10 cellular contexts compared by ENCODE assay signal in genomic region chr10:3720228-3721019, GRCh38.
A peak's percentile ranks its signal among the peaks of the same experiment; 100 is the strongest.
DNase-seq lines count a peak whose midpoint lies in the region; ATAC-seq and TF ChIP-seq lines count a peak whose summit lies in the region.
"Had no signal": no experiment of that assay in that cellular context is flagged by ENCODE, and none has a peak within 500 bp of the region (broad histone marks: within the 10 kb centered on the region; RNA-seq: fewer than 3 reads in every experiment).

No MANE protein-coding gene starts in this region.

- H3K27me3 ChIP-seq in HL-60 (ENCODE audit: insufficient read depth, poor library complexity, severe bottlenecking) (no peaks in the 10 kb centered on the region), right atrium auricular region (no peaks in the 10 kb centered on the region), spleen (replicated peaks in 1 of 7) (no peaks in the 10 kb centered on the region)
- H3K27me3 ChIP-seq: esophagus squamous epithelium had no signal

- H3K4me1 ChIP-seq in right atrium auricular region (no peaks in the 10 kb centered on the region), spleen (peaks cover 0 to 6% (median 0%) of the 10 kb centered on the region in 6 donors)

- H3K4me1 Mint-ChIP-seq in WTC11 = no peaks in the 10 kb centered on the region
- H3K4me1 Mint-ChIP-seq in activated CD4-positive, alpha-beta memory T cell treated with anti-CD3 and anti-CD28 coated beads, Interleukin-2, amount 10 ng/mL, durations not matched to agents 7 days and 5 days = no peaks in the 10 kb centered on the region

- no peaks in the 10 kb centered on the region for H3K36me3 Mint-ChIP-seq in WTC11
- no peaks in the 10 kb centered on the region for H3K36me3 Mint-ChIP-seq in activated CD4-positive, alpha-beta memory T cell treated with anti-CD3 and anti-CD28 coated beads, Interleukin-2, amount 10 ng/mL, durations not matched to agents 7 days and 5 days (ENCODE audit: low read depth)

- DNase-seq in HL-60 (ENCODE audit: low read depth in 1 of 2, low spot score in 1 of 2) (peak; percentile 90 to 91), WTC11 (ENCODE audit: low spot score) (no peak), right atrium auricular region (ENCODE audit: low spot score) (peak; percentile 82), spleen (peak; percentile 81), DMS53 treated with DMSO at 0.1 percent for 48 hours (lab: John Stamatoyannopoulos, UW; ENCODE audit: unreplicated experiment) (no peak), NCI-H1694 treated with DMSO at 0.1 percent for 48 hours (lab: John Stamatoyannopoulos, UW) (no peak)
- DNase-seq in activated CD4-positive, alpha-beta memory T cell treated with anti-CD3 and anti-CD28 coated beads, Interleukin-2, amount 10 ng/mL, durations not matched to agents 7 days and 5 days = no peak
- DNase-seq: activated CD4-positive, alpha-beta T cell treated with anti-CD3 and anti-CD28 coated beads for 4 hours; esophagus squamous epithelium had no signal

- H3K27ac Mint-ChIP-seq in WTC11 = no peak overlapping the region
- no peak overlapping the region for H3K27ac Mint-ChIP-seq in activated CD4-positive, alpha-beta memory T cell treated with anti-CD3 and anti-CD28 coated beads, Interleukin-2, amount 10 ng/mL, durations not matched to agents 7 days and 5 days

- H3K27ac ChIP-seq in HL-60 (replicated peaks) = peak overlapping the region; percentile 75
- H3K27ac ChIP-seq in right atrium auricular region = peak overlapping the region; percentile 34 to 43
- peak overlapping the region in 7 of 8 donors; percentile 54 to 89 (median 76) for H3K27ac ChIP-seq in spleen

- H3K4me3 ChIP-seq in HL-60 (replicated peaks; ENCODE audit: insufficient read depth, low read length) (no peak overlapping the region), right atrium auricular region (no peak overlapping the region), spleen (peak overlapping the region in 1 of 8 donors; percentile 36)
- H3K4me3 ChIP-seq: esophagus squamous epithelium had no signal

- no peaks in the 10 kb centered on the region for H3K9me3 ChIP-seq in right atrium auricular region
- no peaks in the 10 kb centered on the region for H3K9me3 ChIP-seq in spleen
- H3K9me3 ChIP-seq: esophagus squamous epithelium had no signal

- TF ChIP-seq CTCF in HL-60 (IDR thresholded peaks at IDR 0.05; ENCODE audit: insufficient read depth, low read length) (no peak), WTC11 (IDR thresholded peaks at IDR 0.05) (no peak), right atrium auricular region (IDR thresholded peaks at IDR 0.05) (no peak), spleen (IDR thresholded peaks at IDR 0.05 in 8 of 11, conservative IDR thresholded peaks at IDR 0.05 in 3 of 11) (peak in 1 of 11 experiments; percentile 17)

- no peak overlapping the region for H3K4me3 Mint-ChIP-seq in WTC11
- no peak overlapping the region for H3K4me3 Mint-ChIP-seq in activated CD4-positive, alpha-beta memory T cell treated with anti-CD3 and anti-CD28 coated beads, Interleukin-2, amount 10 ng/mL, durations not matched to agents 7 days and 5 days

- H3K9me3 Mint-ChIP-seq in WTC11 = no peaks in the 10 kb centered on the region
- H3K9me3 Mint-ChIP-seq in activated CD4-positive, alpha-beta memory T cell treated with anti-CD3 and anti-CD28 coated beads, Interleukin-2, amount 10 ng/mL, durations not matched to agents 7 days and 5 days = no peaks in the 10 kb centered on the region

- POLR2A ChIA-PET in WTC11 (lab: Charles Lee) = no interaction called here
- POLR2A ChIA-PET in activated CD4-positive, alpha-beta memory T cell treated with anti-CD3 and anti-CD28 coated beads, Interleukin-2, amount 10 ng/mL, durations not matched to agents 7 days and 5 days (lab: Charles Lee) = no interaction called here

- ATAC-seq in WTC11 = no peak
- no peak for ATAC-seq in HG03469 (IDR thresholded peaks at IDR 0.05; ENCODE audit: unreplicated experiment)

- no peaks in the 10 kb centered on the region for H3K27me3 Mint-ChIP-seq in WTC11 (ENCODE audit: low read depth)
- H3K27me3 Mint-ChIP-seq in activated CD4-positive, alpha-beta memory T cell treated with anti-CD3 and anti-CD28 coated beads, Interleukin-2, amount 10 ng/mL, durations not matched to agents 7 days and 5 days = peaks cover 14% of the 10 kb centered on the region

- no peak for TF ChIP-seq POLR2A in spleen (IDR thresholded peaks at IDR 0.05)

- intact Hi-C loops in spleen (cut with DNase I; ENCODE audit: low total_unique reads) = no loop called here

- CTCF ChIA-PET in WTC11 (lab: Charles Lee) = no interaction called here
- CTCF ChIA-PET in activated CD4-positive, alpha-beta memory T cell treated with anti-CD3 and anti-CD28 coated beads, Interleukin-2, amount 10 ng/mL, durations not matched to agents 7 days and 5 days (lab: Charles Lee) = no interaction called here

- WGBS in spleen, 5 donors = 38 to 68% (median 60%) methylated on average over 8 of the region's 8 CpGs

- H3K36me3 ChIP-seq in right atrium auricular region = no peaks in the 10 kb centered on the region
- no peaks in the 10 kb centered on the region for H3K36me3 ChIP-seq in spleen
- H3K36me3 ChIP-seq: esophagus squamous epithelium had no signal

TF ChIP-seq in WTC11, 78 proteins besides CTCF, POLR2A, EP300 and RAD21:
- TF ChIP-seq GABPB1 (CRISPR knock-in tag; IDR thresholded peaks at IDR 0.05) (peak; percentile 55; the same call in 1 of the 2 replicates), ETV6 (CRISPR knock-in tag; IDR thresholded peaks at IDR 0.05) (no peak)

Comparison
In these comparisons a context has a peak if more than half of its experiments do, and no peak if none do; other contexts are left out.
1. DNase-seq: peak in HL-60 (2 of 2), right atrium auricular region (single experiment) and spleen (single experiment); none in WTC11 (single experiment), DMS53 treated with DMSO at 0.1 percent for 48 hours (single experiment), activated CD4-positive, alpha-beta memory T cell treated with anti-CD3 and anti-CD28 coated beads, Interleukin-2, amount 10 ng/mL, durations not matched to agents 7 days and 5 days (single experiment) and NCI-H1694 treated with DMSO at 0.1 percent for 48 hours (single experiment).
2. Peak in every context shown above with its lines, with median percentiles within 50 percentile points of each other: H3K27ac ChIP-seq.